Comparison of ENCODE assay signal across 1 cellular context in the genomic region with DNA sequence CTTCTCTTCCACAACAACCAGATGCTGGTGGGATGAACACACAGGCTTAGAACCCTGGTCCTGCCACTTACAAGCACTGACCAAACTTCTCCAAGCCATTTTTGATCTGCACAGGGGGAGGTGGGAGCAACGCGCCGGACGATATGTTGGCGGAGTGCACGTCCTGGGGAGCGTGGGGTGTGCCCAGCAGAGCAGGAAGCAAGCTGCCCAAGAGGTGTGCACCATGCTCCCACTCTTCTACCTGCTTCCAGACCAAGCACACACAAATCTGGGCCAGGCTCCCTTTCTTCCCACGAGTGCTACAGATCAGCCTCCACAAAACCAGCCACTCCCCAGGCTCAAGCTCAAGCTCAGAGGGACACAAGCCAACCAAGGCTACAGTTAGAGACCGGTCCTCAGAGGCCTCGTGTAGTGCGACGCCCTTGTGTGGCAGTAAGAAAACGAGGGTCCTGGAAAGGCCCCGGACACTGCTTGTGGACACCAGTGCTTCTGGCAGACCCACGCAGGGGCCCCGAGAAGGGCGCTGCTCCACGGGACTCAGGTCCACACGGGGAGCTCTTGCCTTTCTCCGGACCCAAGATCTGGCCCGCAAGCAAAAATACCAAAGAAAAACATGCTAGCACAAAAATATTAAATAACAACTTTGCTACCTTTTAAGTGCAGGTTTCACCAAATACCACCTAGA.
TF ChIP-seq lines count a peak whose summit lies in the region.

No MANE protein-coding gene starts in this region.

TF ChIP-seq in GM12878, 131 proteins besides CTCF, POLR2A, EP300 and RAD21 (continued from another document):
- TF ChIP-seq FOS (IDR thresholded peaks at IDR 0.05; ENCODE audit: borderline replicate concordance, extremely low read depth, insufficient read length) (no peak), TBL1XR1 (IDR thresholded peaks at IDR 0.05; ENCODE audit: low read depth, low read length) (no peak), RCOR1 (conservative IDR thresholded peaks at IDR 0.05; ENCODE audit: low read depth, low read length) (no peak), CEBPB (IDR thresholded peaks at IDR 0.05; ENCODE audit: borderline replicate concordance in 1 of 2, low read depth in 2 of 2, low read length in 2 of 2) (no peak), RBBP5 (conservative IDR thresholded peaks at IDR 0.05) (no peak), CBX5 (IDR thresholded peaks at IDR 0.05; ENCODE audit: low read depth) (no peak), RB1 (IDR thresholded peaks at IDR 0.05; ENCODE audit: borderline replicate concordance) (no peak), TARDBP (IDR thresholded peaks at IDR 0.05; ENCODE audit: borderline replicate concordance) (no peak), KLF5 (IDR thresholded peaks at IDR 0.05; ENCODE audit: partially characterized antibody) (no peak), TCF12 (IDR thresholded peaks at IDR 0.05; ENCODE audit: low read depth, low read length) (no peak), MEF2A (IDR thresholded peaks at IDR 0.05; ENCODE audit: insufficient read depth, low read depth, low read length) (no peak), NR2F1 (conservative IDR thresholded peaks at IDR 0.05) (no peak)
- TF ChIP-seq, protein P1, sequence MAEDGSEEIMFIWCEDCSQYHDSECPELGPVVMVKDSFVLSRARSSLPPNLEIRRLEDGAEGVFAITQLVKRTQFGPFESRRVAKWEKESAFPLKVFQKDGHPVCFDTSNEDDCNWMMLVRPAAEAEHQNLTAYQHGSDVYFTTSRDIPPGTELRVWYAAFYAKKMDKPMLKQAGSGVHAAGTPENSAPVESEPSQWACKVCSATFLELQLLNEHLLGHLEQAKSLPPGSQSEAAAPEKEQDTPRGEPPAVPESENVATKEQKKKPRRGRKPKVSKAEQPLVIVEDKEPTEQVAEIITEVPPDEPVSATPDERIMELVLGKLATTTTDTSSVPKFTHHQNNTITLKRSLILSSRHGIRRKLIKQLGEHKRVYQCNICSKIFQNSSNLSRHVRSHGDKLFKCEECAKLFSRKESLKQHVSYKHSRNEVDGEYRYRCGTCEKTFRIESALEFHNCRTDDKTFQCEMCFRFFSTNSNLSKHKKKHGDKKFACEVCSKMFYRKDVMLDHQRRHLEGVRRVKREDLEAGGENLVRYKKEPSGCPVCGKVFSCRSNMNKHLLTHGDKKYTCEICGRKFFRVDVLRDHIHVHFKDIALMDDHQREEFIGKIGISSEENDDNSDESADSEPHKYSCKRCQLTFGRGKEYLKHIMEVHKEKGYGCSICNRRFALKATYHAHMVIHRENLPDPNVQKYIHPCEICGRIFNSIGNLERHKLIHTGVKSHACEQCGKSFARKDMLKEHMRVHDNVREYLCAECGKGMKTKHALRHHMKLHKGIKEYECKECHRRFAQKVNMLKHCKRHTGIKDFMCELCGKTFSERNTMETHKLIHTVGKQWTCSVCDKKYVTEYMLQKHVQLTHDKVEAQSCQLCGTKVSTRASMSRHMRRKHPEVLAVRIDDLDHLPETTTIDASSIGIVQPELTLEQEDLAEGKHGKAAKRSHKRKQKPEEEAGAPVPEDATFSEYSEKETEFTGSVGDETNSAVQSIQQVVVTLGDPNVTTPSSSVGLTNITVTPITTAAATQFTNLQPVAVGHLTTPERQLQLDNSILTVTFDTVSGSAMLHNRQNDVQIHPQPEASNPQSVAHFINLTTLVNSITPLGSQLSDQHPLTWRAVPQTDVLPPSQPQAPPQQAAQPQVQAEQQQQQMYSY (CRISPR knock-in tag; IDR thresholded peaks at IDR 0.05): no peak
- TF ChIP-seq, protein P2, sequence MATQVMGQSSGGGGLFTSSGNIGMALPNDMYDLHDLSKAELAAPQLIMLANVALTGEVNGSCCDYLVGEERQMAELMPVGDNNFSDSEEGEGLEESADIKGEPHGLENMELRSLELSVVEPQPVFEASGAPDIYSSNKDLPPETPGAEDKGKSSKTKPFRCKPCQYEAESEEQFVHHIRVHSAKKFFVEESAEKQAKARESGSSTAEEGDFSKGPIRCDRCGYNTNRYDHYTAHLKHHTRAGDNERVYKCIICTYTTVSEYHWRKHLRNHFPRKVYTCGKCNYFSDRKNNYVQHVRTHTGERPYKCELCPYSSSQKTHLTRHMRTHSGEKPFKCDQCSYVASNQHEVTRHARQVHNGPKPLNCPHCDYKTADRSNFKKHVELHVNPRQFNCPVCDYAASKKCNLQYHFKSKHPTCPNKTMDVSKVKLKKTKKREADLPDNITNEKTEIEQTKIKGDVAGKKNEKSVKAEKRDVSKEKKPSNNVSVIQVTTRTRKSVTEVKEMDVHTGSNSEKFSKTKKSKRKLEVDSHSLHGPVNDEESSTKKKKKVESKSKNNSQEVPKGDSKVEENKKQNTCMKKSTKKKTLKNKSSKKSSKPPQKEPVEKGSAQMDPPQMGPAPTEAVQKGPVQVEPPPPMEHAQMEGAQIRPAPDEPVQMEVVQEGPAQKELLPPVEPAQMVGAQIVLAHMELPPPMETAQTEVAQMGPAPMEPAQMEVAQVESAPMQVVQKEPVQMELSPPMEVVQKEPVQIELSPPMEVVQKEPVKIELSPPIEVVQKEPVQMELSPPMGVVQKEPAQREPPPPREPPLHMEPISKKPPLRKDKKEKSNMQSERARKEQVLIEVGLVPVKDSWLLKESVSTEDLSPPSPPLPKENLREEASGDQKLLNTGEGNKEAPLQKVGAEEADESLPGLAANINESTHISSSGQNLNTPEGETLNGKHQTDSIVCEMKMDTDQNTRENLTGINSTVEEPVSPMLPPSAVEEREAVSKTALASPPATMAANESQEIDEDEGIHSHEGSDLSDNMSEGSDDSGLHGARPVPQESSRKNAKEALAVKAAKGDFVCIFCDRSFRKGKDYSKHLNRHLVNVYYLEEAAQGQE (IDR thresholded peaks at IDR 0.05; ENCODE audit: low read depth, low read length): no peak
- TF ChIP-seq, protein P3, sequence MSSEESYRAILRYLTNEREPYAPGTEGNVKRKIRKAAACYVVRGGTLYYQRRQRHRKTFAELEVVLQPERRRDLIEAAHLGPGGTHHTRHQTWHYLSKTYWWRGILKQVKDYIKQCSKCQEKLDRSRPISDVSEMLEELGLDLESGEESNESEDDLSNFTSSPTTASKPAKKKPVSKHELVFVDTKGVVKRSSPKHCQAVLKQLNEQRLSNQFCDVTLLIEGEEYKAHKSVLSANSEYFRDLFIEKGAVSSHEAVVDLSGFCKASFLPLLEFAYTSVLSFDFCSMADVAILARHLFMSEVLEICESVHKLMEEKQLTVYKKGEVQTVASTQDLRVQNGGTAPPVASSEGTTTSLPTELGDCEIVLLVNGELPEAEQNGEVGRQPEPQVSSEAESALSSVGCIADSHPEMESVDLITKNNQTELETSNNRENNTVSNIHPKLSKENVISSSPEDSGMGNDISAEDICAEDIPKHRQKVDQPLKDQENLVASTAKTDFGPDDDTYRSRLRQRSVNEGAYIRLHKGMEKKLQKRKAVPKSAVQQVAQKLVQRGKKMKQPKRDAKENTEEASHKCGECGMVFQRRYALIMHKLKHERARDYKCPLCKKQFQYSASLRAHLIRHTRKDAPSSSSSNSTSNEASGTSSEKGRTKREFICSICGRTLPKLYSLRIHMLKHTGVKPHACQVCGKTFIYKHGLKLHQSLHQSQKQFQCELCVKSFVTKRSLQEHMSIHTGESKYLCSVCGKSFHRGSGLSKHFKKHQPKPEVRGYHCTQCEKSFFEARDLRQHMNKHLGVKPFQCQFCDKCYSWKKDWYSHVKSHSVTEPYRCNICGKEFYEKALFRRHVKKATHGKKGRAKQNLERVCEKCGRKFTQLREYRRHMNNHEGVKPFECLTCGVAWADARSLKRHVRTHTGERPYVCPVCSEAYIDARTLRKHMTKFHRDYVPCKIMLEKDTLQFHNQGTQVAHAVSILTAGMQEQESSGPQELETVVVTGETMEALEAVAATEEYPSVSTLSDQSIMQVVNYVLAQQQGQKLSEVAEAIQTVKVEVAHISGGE (CRISPR knock-in tag; IDR thresholded peaks at IDR 0.05): no peak
- TF ChIP-seq, protein P4, sequence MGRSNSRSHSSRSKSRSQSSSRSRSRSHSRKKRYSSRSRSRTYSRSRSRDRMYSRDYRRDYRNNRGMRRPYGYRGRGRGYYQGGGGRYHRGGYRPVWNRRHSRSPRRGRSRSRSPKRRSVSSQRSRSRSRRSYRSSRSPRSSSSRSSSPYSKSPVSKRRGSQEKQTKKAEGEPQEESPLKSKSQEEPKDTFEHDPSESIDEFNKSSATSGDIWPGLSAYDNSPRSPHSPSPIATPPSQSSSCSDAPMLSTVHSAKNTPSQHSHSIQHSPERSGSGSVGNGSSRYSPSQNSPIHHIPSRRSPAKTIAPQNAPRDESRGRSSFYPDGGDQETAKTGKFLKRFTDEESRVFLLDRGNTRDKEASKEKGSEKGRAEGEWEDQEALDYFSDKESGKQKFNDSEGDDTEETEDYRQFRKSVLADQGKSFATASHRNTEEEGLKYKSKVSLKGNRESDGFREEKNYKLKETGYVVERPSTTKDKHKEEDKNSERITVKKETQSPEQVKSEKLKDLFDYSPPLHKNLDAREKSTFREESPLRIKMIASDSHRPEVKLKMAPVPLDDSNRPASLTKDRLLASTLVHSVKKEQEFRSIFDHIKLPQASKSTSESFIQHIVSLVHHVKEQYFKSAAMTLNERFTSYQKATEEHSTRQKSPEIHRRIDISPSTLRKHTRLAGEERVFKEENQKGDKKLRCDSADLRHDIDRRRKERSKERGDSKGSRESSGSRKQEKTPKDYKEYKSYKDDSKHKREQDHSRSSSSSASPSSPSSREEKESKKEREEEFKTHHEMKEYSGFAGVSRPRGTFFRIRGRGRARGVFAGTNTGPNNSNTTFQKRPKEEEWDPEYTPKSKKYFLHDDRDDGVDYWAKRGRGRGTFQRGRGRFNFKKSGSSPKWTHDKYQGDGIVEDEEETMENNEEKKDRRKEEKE (IDR thresholded peaks at IDR 0.05): no peak
- TF ChIP-seq, protein P5, sequence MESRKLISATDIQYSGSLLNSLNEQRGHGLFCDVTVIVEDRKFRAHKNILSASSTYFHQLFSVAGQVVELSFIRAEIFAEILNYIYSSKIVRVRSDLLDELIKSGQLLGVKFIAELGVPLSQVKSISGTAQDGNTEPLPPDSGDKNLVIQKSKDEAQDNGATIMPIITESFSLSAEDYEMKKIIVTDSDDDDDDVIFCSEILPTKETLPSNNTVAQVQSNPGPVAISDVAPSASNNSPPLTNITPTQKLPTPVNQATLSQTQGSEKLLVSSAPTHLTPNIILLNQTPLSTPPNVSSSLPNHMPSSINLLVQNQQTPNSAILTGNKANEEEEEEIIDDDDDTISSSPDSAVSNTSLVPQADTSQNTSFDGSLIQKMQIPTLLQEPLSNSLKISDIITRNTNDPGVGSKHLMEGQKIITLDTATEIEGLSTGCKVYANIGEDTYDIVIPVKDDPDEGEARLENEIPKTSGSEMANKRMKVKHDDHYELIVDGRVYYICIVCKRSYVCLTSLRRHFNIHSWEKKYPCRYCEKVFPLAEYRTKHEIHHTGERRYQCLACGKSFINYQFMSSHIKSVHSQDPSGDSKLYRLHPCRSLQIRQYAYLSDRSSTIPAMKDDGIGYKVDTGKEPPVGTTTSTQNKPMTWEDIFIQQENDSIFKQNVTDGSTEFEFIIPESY (IDR thresholded peaks at IDR 0.05): no peak
